Comparison of ENCODE assay signal across 14 cellular contexts in genomic region chr3:192901435-192901834, GRCh38. TPM values are rescaled to one million over a fixed set of nuclear protein-coding genes. Genes with fewer than 3 reads are reported as not detected.
DNase-seq lines count a peak whose midpoint lies in the region; ATAC-seq and TF ChIP-seq lines count a peak whose summit lies in the region.
"Had no signal": no experiment of that assay in that cellular context is flagged by ENCODE, and none has a peak within 500 bp of the region (broad histone marks: within the 10 kb centered on the region; RNA-seq: fewer than 3 reads in every experiment).

No MANE protein-coding gene starts in this region.

- no peaks in the 10 kb centered on the region for H3K9me3 Mint-ChIP-seq in osteocyte (ENCODE audit: unreplicated experiment)

- intact Hi-C loops in OCI-LY7 (cut with micrococcal nuclease; ENCODE audit: unreplicated experiment), result no loop called here
- intact Hi-C loops in left ventricle myocardium superior (cut with micrococcal nuclease), result no loop called here

- no peak overlapping the region for H3K4me2 ChIP-seq in OCI-LY7 (ENCODE audit: low read length)

- BruUV-seq in OCI-LY7 (replicated peaks; lab: Mats Ljungman, UMichigan), result no TSS peak

- no peak overlapping the region for H3K4me3 Mint-ChIP-seq in osteocyte (ENCODE audit: unreplicated experiment)

- no peaks in the 10 kb centered on the region for H3K9me2 ChIP-seq in OCI-LY7 (ENCODE audit: insufficient read depth, low read length)

- peak; percentile 61 for DNase-seq in HPDE6-E6E7 (ENCODE audit: extremely low spot score)
- peak; percentile 54 for DNase-seq in adipocyte (ENCODE audit: low read depth)
- DNase-seq in fibroblast of villous mesenchyme (ENCODE audit: low read depth), result peak; percentile 73
- DNase-seq in osteocyte (ENCODE audit: extremely low spot score, unreplicated experiment), result no peak
- no peak for DNase-seq in OCI-LY7 (ENCODE audit: low spot score)
- DNase-seq in left ventricle myocardium superior, result no peak
- DNase-seq: body of pancreas; DMS153; NCI-H2107; stimulated activated CD8-positive, alpha-beta memory T cell treated with anti-CD3 and anti-CD28 coated beads, Interleukin-4, amount 100 ng/mL, for 48 hours; upper lobe of right lung had no signal

- H3K9me3 ChIP-seq in adipocyte (ENCODE audit: control insufficient read depth, low read length), result no peaks in the 10 kb centered on the region
- no peaks in the 10 kb centered on the region for H3K9me3 ChIP-seq in OCI-LY7 (ENCODE audit: low read length)
- H3K9me3 ChIP-seq: body of pancreas, upper lobe of right lung had no signal

- no peak overlapping the region for H3K9ac ChIP-seq in adipocyte (ENCODE audit: low read length)
- H3K9ac ChIP-seq: parathyroid adenoma had no signal

- H3K4me3 ChIP-seq in ACC112 (ENCODE audit: low read depth, low read length), result no peak overlapping the region
- no peak overlapping the region for H3K4me3 ChIP-seq in adipocyte (ENCODE audit: low read length)
- no peak overlapping the region for H3K4me3 ChIP-seq in fibroblast of villous mesenchyme (ENCODE audit: low read depth, low read length)
- no peak overlapping the region for H3K4me3 ChIP-seq in OCI-LY7 (ENCODE audit: low read depth, low read length, poor library complexity, severe bottlenecking)
- H3K4me3 ChIP-seq: body of pancreas, upper lobe of right lung had no signal

- no peak overlapping the region for H3K27ac Mint-ChIP-seq in osteocyte (ENCODE audit: unreplicated experiment)

- H3K4me1 ChIP-seq in ACC112 (ENCODE audit: control insufficient read depth, insufficient read depth, low read length, unreplicated experiment), result peaks cover 27% of the 10 kb centered on the region
- peaks cover 14% of the 10 kb centered on the region for H3K4me1 ChIP-seq in adipocyte (ENCODE audit: control insufficient read depth, insufficient read depth, low read length)
- no peaks in the 10 kb centered on the region for H3K4me1 ChIP-seq in OCI-LY7 (ENCODE audit: insufficient read depth, low read length, poor library complexity, severe bottlenecking)
- H3K4me1 ChIP-seq: body of pancreas, upper lobe of right lung had no signal

- H3K4me1 Mint-ChIP-seq in osteocyte (ENCODE audit: unreplicated experiment), result peaks cover 12% of the 10 kb centered on the region

- H3K79me2 ChIP-seq in ACC112 (ENCODE audit: control insufficient read depth, insufficient read depth, low read length, unreplicated experiment) (peaks cover 12% of the 10 kb centered on the region), OCI-LY7 (ENCODE audit: insufficient read depth, low read depth, low read length) (no peaks in the 10 kb centered on the region)

- CTCF ChIA-PET in OCI-LY7 (lab: Charles Lee; ENCODE audit: unreplicated experiment), result no interaction called here

- no peaks in the 10 kb centered on the region for H3K36me3 Mint-ChIP-seq in osteocyte (ENCODE audit: unreplicated experiment)

- ATAC-seq in HG03097 (IDR thresholded peaks at IDR 0.05; ENCODE audit: low FRiP score, unreplicated experiment), result no peak
- ATAC-seq in left ventricle myocardium superior, result no peak
- ATAC-seq: body of pancreas, upper lobe of right lung had no signal

- no peaks in the 10 kb centered on the region for H4K20me1 ChIP-seq in OCI-LY7 (ENCODE audit: insufficient read depth, low read length)

- H2AFZ ChIP-seq in ACC112 (ENCODE audit: low read length, unreplicated experiment) (no peak overlapping the region), OCI-LY7 (ENCODE audit: low read length) (no peak overlapping the region)
- H2AFZ ChIP-seq: parathyroid adenoma had no signal

- H3K36me3 ChIP-seq in ACC112 (ENCODE audit: insufficient read depth, low read length) (no peaks in the 10 kb centered on the region), adipocyte (ENCODE audit: control insufficient read depth, insufficient read depth, low read length, severe bottlenecking) (no peaks in the 10 kb centered on the region), OCI-LY7 (ENCODE audit: insufficient read depth, low read length) (no peaks in the 10 kb centered on the region)
- H3K36me3 ChIP-seq: upper lobe of right lung had no signal

- H3K27me3 ChIP-seq in ACC112 (ENCODE audit: insufficient read depth, low read length) (no peaks in the 10 kb centered on the region), adipocyte (replicated peaks; ENCODE audit: control insufficient read depth, insufficient read depth, low read length) (no peaks in the 10 kb centered on the region)
- H3K27me3 ChIP-seq: body of pancreas, upper lobe of right lung had no signal

- POLR2A ChIA-PET in OCI-LY7 (lab: Charles Lee), result no interaction called here

- peak overlapping the region; percentile 80 for H3K27ac ChIP-seq in ACC112 (ENCODE audit: low read depth, low read length)
- H3K27ac ChIP-seq in OCI-LY7 (ENCODE audit: low read depth, low read length, poor library complexity, severe bottlenecking), result no peak overlapping the region
- H3K27ac ChIP-seq: body of pancreas, parathyroid adenoma, upper lobe of right lung had no signal

- no peaks in the 10 kb centered on the region for H3K27me3 Mint-ChIP-seq in osteocyte (ENCODE audit: unreplicated experiment)

- TF ChIP-seq CTCF in fibroblast of villous mesenchyme (IDR thresholded peaks at IDR 0.05; ENCODE audit: insufficient read depth, low read depth, low read length) (no peak), osteocyte (IDR thresholded peaks at IDR 0.05) (no peak), OCI-LY7 (conservative IDR thresholded peaks at IDR 0.05; ENCODE audit: low read length) (no peak)

RNA-seq across cellular contexts. Expression of gene MB21D2, which starts 16.2 kb away (rescaled TPM):
- total RNA-seq in fibroblast of villous mesenchyme, result 21.6 and 25.0 TPM in 2 replicates
- 5.3 and 5.5 TPM in 2 replicates for total RNA-seq in osteocyte
- 0.06 TPM in 1 of 2 replicates, not detected in the other for total RNA-seq in OCI-LY7 (2014; rRNA removed; shearing (Covaris generic))
- not detected in 2 replicates for total RNA-seq in OCI-LY7 (2022)
- total RNA-seq in left ventricle myocardium superior, result 1.8 TPM

Comparison
In these comparisons a context has a peak if more than half of its experiments do, and no peak if none do; other contexts are left out.
1. DNase-seq: peak in HPDE6-E6E7 (single experiment), adipocyte (single experiment) and fibroblast of villous mesenchyme (single experiment); none in osteocyte (single experiment), OCI-LY7 (single experiment) and left ventricle myocardium superior (single experiment).